Comparison of ENCODE assay signal across 3 cellular contexts in the genomic region with DNA sequence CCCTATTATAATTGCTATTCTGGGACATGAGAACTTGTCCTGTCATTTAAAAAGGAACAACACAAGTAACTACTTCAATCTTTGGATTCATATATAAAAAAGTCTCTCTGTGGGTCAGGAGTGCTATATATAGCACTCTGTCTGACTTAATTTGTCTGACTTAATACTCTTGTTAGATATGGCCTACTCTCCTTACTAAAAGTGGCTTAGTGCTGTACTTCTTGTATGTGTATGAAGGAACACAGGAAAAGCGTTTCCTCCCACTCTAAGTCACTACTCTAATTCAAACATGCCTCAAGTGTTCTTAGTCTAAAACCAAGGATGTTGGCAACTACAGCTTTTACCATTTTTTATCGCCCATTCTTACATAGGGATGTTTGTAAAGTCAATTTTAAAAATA.
"Had no signal": no experiment of that assay in that cellular context is flagged by ENCODE, and none has a peak within 500 bp of the region (broad histone marks: within the 10 kb centered on the region; RNA-seq: fewer than 3 reads in every experiment).

No MANE protein-coding gene starts in this region.

- ATAC-seq: GM12878 had no signal

- DNase-seq: GDM1, GF-D8 had no signal

- H3K4me3 ChIP-seq: GM12878 had no signal
